In genomic region chr20:29690274-29690673, GRCh38 we compare ENCODE assay signal across 16 cellular contexts.
"Had no signal": no experiment of that assay in that cellular context is flagged by ENCODE, and none has a peak within 500 bp of the region (broad histone marks: within the 10 kb centered on the region; RNA-seq: fewer than 3 reads in every experiment).

No MANE protein-coding gene starts in this region.

- H3K27me3 Mint-ChIP-seq: dendritic cell treated with granulocyte-macrophage colony-stimulating factor and Interleukin-4, amounts not matched to agents 40 ng/mL and 50 ng/mL, for 4 days; T-cell had no signal

- H3K4me1 Mint-ChIP-seq: T-cell had no signal

- H3K4me2 ChIP-seq: hepatocyte had no signal

- H3K36me3 Mint-ChIP-seq: T-cell had no signal

- H3K4me1 ChIP-seq: adrenal gland, breast epithelium, esophagus squamous epithelium, tibial artery had no signal

- H3K27me3 ChIP-seq: adrenal gland, breast epithelium, esophagus squamous epithelium, hepatocyte, tibial artery had no signal

- H3K9me3 ChIP-seq: adrenal gland had no signal

- H3K79me2 ChIP-seq: hepatocyte had no signal

- H3K27ac ChIP-seq: adrenal gland, breast epithelium, esophagus squamous epithelium, hepatocyte, tibial artery had no signal

- H3K4me3 Mint-ChIP-seq: dendritic cell treated with granulocyte-macrophage colony-stimulating factor and Interleukin-4, amounts not matched to agents 40 ng/mL and 50 ng/mL, for 4 days; T-cell had no signal

- DNase-seq: activated CD4-positive, alpha-beta T cell treated with anti-CD3 and anti-CD28 coated beads, Interleukin-2, amount 50 U/mL, for 1 hour; activated naive CD4-positive, alpha-beta T cell; cerebellar nuclear complex; effector memory CD4-positive, alpha-beta T cell; esophagus squamous epithelium; mammary epithelial cell; stimulated activated naive CD8-positive, alpha-beta T cell treated with anti-CD3 and anti-CD28 coated beads, Interleukin-15, Interleukin-2, amounts not matched to agents 100 U/mL and 50 U/mL, for 24 hours; T-helper 9 cell had no signal

- H3K4me3 ChIP-seq: adrenal gland, hepatocyte had no signal

- H3K36me3 ChIP-seq: adrenal gland, breast epithelium, esophagus squamous epithelium, tibial artery had no signal

- H2AFZ ChIP-seq: hepatocyte had no signal

- FAIRE-seq: astrocyte, urothelium cell line had no signal

- H3K27ac Mint-ChIP-seq: dendritic cell treated with granulocyte-macrophage colony-stimulating factor and Interleukin-4, amounts not matched to agents 40 ng/mL and 50 ng/mL, for 4 days; T-cell had no signal

- ATAC-seq: stimulated activated naive CD8-positive, alpha-beta T cell treated with anti-CD3 and anti-CD28 coated beads, Interleukin-15, Interleukin-2, amounts not matched to agents 100 U/mL and 50 U/mL, for 24 hours had no signal
